1 cellular context compared by ENCODE assay signal in genomic region chr6:33604941-33605854, GRCh38.
A peak's percentile ranks its signal among the peaks of the same experiment; 100 is the strongest.
TF ChIP-seq lines count a peak whose summit lies in the region.

No MANE protein-coding gene starts in this region.

TF ChIP-seq in K562, 482 proteins besides CTCF, POLR2A, EP300 and RAD21:
- peak; percentile 73 for TF ChIP-seq PRDM10 (IDR thresholded peaks at IDR 0.05; ENCODE audit: partially characterized antibody)
- peak; percentile 93 for TF ChIP-seq ZNF766 (CRISPR knock-in tag; conservative IDR thresholded peaks at IDR 0.05)
- TF ChIP-seq FOSL1 (tag; conservative IDR thresholded peaks at IDR 0.05), result peak; percentile 50
- no peak for TF ChIP-seq CEBPG (CRISPR knock-in tag; IDR thresholded peaks at IDR 0.05)
- no peak for TF ChIP-seq CEBPG (tag; conservative IDR thresholded peaks at IDR 0.05 in 1 of 2, IDR thresholded peaks at IDR 0.05 in 1 of 2)
- no peak for TF ChIP-seq THAP7 (CRISPR knock-in tag; IDR thresholded peaks at IDR 0.05)
